In genomic region chr12:104452046-104452445, GRCh38 we compare ENCODE assay signal across 2 cellular contexts.
A peak's percentile ranks its signal among the peaks of the same experiment; 100 is the strongest.
TF ChIP-seq lines count a peak whose summit lies in the region.

No MANE protein-coding gene starts in this region.

TF ChIP-seq in H1, 55 proteins besides CTCF, POLR2A, EP300 and RAD21:
- TF ChIP-seq PHF8 (conservative IDR thresholded peaks at IDR 0.05; ENCODE audit: low read depth, low read length), result no peak
- TF ChIP-seq SIRT6 (IDR thresholded peaks at IDR 0.05; ENCODE audit: low read length), result no peak
- TF ChIP-seq EZH2 (IDR thresholded peaks at IDR 0.05; ENCODE audit: low read depth, low read length, severe bottlenecking), result no peak
- TF ChIP-seq SRF (IDR thresholded peaks at IDR 0.05; ENCODE audit: low read depth, low read length), result no peak
- no peak for TF ChIP-seq RNF2 (IDR thresholded peaks at IDR 0.05; ENCODE audit: borderline replicate concordance, low read depth, low read length, missing control alignments, poor library complexity, severe bottlenecking)
- TF ChIP-seq CREB1 (IDR thresholded peaks at IDR 0.05), result no peak
- no peak for TF ChIP-seq TBP (IDR thresholded peaks at IDR 0.05; ENCODE audit: low read depth, low read length)
- TF ChIP-seq SIN3A (conservative IDR thresholded peaks at IDR 0.05 in 1 of 2, IDR thresholded peaks at IDR 0.05 in 1 of 2; ENCODE audit: low read depth in 1 of 2, low read length in 2 of 2), result no peak
- TF ChIP-seq CEBPB (IDR thresholded peaks at IDR 0.05; ENCODE audit: low read depth, low read length), result no peak
- TF ChIP-seq YY1 (IDR thresholded peaks at IDR 0.05; ENCODE audit: low read depth, low read length), result no peak
- no peak for TF ChIP-seq ATF3 (IDR thresholded peaks at IDR 0.05; ENCODE audit: insufficient read depth, low read depth, low read length)
- no peak for TF ChIP-seq POLR2AphosphoS5 (IDR thresholded peaks at IDR 0.05; ENCODE audit: low read depth, low read length)
- no peak for TF ChIP-seq HDAC6 (IDR thresholded peaks at IDR 0.05; ENCODE audit: low read depth, low read length)

TF ChIP-seq in neural cell, 6 proteins besides CTCF, POLR2A, EP300 and RAD21:
- TF ChIP-seq, protein P1, sequence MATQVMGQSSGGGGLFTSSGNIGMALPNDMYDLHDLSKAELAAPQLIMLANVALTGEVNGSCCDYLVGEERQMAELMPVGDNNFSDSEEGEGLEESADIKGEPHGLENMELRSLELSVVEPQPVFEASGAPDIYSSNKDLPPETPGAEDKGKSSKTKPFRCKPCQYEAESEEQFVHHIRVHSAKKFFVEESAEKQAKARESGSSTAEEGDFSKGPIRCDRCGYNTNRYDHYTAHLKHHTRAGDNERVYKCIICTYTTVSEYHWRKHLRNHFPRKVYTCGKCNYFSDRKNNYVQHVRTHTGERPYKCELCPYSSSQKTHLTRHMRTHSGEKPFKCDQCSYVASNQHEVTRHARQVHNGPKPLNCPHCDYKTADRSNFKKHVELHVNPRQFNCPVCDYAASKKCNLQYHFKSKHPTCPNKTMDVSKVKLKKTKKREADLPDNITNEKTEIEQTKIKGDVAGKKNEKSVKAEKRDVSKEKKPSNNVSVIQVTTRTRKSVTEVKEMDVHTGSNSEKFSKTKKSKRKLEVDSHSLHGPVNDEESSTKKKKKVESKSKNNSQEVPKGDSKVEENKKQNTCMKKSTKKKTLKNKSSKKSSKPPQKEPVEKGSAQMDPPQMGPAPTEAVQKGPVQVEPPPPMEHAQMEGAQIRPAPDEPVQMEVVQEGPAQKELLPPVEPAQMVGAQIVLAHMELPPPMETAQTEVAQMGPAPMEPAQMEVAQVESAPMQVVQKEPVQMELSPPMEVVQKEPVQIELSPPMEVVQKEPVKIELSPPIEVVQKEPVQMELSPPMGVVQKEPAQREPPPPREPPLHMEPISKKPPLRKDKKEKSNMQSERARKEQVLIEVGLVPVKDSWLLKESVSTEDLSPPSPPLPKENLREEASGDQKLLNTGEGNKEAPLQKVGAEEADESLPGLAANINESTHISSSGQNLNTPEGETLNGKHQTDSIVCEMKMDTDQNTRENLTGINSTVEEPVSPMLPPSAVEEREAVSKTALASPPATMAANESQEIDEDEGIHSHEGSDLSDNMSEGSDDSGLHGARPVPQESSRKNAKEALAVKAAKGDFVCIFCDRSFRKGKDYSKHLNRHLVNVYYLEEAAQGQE (IDR thresholded peaks at IDR 0.05; ENCODE audit: borderline replicate concordance), result peak; percentile 69
- TF ChIP-seq SMC3 (conservative IDR thresholded peaks at IDR 0.05; ENCODE audit: poor library complexity) (no peak), TAF1 (IDR thresholded peaks at IDR 0.05; ENCODE audit: low read depth) (no peak)
